In the genomic region with DNA sequence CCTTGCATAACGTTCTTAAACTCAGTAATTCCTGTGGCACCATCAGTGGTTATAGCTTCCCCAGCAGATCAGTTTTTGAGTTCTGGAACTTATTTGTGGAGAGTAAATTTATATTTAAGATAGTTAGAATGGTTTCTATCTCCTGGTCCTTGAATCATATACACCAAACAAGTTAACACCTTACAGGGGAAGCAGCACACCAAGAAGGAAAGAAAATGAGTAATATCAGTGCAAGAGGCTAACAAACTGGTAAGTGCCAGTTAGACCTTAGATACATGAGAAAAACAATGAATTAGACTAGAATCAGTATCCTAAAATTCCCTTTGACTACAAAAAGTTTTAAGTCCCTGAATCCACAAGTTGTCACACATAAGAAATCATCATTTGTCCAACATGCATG, we compare ENCODE assay signal across 24 cellular contexts. TPM values are rescaled to one million over a fixed set of nuclear protein-coding genes. Genes with fewer than 3 reads are reported as not detected.
DNase-seq lines count a peak whose midpoint lies in the region; ATAC-seq, FAIRE-seq and TF ChIP-seq lines count a peak whose summit lies in the region.
"Had no signal": no experiment of that assay in that cellular context is flagged by ENCODE, and none has a peak within 500 bp of the region (broad histone marks: within the 10 kb centered on the region; RNA-seq: fewer than 3 reads in every experiment).

No MANE protein-coding gene starts in this region.

- peaks cover 4 to 7% of the 10 kb centered on the region in 2 donors for H3K4me1 ChIP-seq in kidney (ENCODE audit: control insufficient read depth in 1 of 2, insufficient read depth in 1 of 2, low read depth in 1 of 2, low read length in 2 of 2)

- no peak for FAIRE-seq in kidney (lab: Jason Lieb, UNC)
- FAIRE-seq: A549 had no signal

- intact Hi-C loops in natural killer cell (cut with micrococcal nuclease): no loop called here
- intact Hi-C loops in kidney (cut with DNase I): no loop called here
- intact Hi-C loops in left colon (cut with DNase I, micrococcal nuclease): no loop called here

- H3K9me3 ChIP-seq in kidney (ENCODE audit: control insufficient read depth in 1 of 2, low read length in 2 of 2): no peaks in the 10 kb centered on the region
- H3K9me3 ChIP-seq: A549, gastrocnemius medialis, Peyer's patch, stomach, thyroid gland had no signal

- no peaks in the 10 kb centered on the region for H3K36me3 ChIP-seq in kidney (ENCODE audit: control insufficient read depth in 1 of 2, insufficient read depth in 2 of 2, low read length in 2 of 2)
- H3K36me3 ChIP-seq: gastrocnemius medialis, Peyer's patch, thyroid gland had no signal

- peak; percentile 64 for ATAC-seq in activated CD8-positive, alpha-beta memory T cell treated with anti-CD3 and anti-CD28 coated beads, Interleukin-2, amount 10 ng/mL, durations not matched to agents 7 days and 5 days
- no peak for ATAC-seq in natural killer cell
- no peak for ATAC-seq in left colon
- ATAC-seq: gastrocnemius medialis had no signal

- no peak overlapping the region for H3K9ac ChIP-seq in kidney (ENCODE audit: low read length in 2 of 2)

- peaks cover 43% of the 10 kb centered on the region for H3K4me1 Mint-ChIP-seq in activated CD8-positive, alpha-beta memory T cell treated with anti-CD3 and anti-CD28 coated beads, Interleukin-2, amount 10 ng/mL, durations not matched to agents 7 days and 5 days
- peaks cover 57 to 58% (median 57%) of the 10 kb centered on the region in 3 donors for H3K4me1 Mint-ChIP-seq in IgD-negative memory B cell
- H3K4me1 Mint-ChIP-seq in activated naive CD8-positive, alpha-beta T cell (ENCODE audit: low read depth): peaks cover 74% of the 10 kb centered on the region
- H3K4me1 Mint-ChIP-seq in natural killer cell: peaks cover 60 to 68% of the 10 kb centered on the region in 2 donors

- no peak for TF ChIP-seq CTCF in natural killer cell (IDR thresholded peaks at IDR 0.05)
- TF ChIP-seq CTCF in kidney (IDR thresholded peaks at IDR 0.05; ENCODE audit: borderline replicate concordance, extremely low read depth, insufficient read depth): no peak

- H3K36me3 Mint-ChIP-seq in activated CD8-positive, alpha-beta memory T cell treated with anti-CD3 and anti-CD28 coated beads, Interleukin-2, amount 10 ng/mL, durations not matched to agents 7 days and 5 days: peaks cover 21% of the 10 kb centered on the region
- no peaks in the 10 kb centered on the region for H3K36me3 Mint-ChIP-seq in IgD-negative memory B cell
- no peaks in the 10 kb centered on the region for H3K36me3 Mint-ChIP-seq in activated naive CD8-positive, alpha-beta T cell
- H3K36me3 Mint-ChIP-seq in natural killer cell: no peaks in the 10 kb centered on the region

- DNase-seq in activated CD8-positive, alpha-beta memory T cell treated with anti-CD3 and anti-CD28 coated beads, Interleukin-2, amount 10 ng/mL, durations not matched to agents 7 days and 5 days: no peak
- DNase-seq in activated CD8-positive, alpha-beta memory T cell treated with anti-CD3 and anti-CD28 coated beads, Interleukin-2, amount 50 U/mL, for 4 hours: no peak
- DNase-seq in natural killer cell: no peak
- no peak for DNase-seq in kidney
- DNase-seq in left colon: no peak
- no peak for DNase-seq in T1000 (lab: John Stamatoyannopoulos, UW)
- DNase-seq: activated CD4-positive, alpha-beta T cell treated with anti-CD3 and anti-CD28 coated beads for 1 hour; AML-193; central memory CD4-positive, alpha-beta T cell; dermis blood vessel endothelial cell; DMS153; gastrocnemius medialis; NCI-H1048; NCI-H187; NCI-H524 treated with DMSO at 0.1 percent for 48 hours; occipital lobe; Peyer's patch; stomach; thyroid gland had no signal

- CTCF ChIA-PET in activated CD8-positive, alpha-beta memory T cell treated with anti-CD3 and anti-CD28 coated beads, Interleukin-2, amount 10 ng/mL, durations not matched to agents 7 days and 5 days (lab: Charles Lee): interaction anchor here (1.2 to 2.2 kb wide), 3 partner anchors 8 to 80 kb away, joined by 3 to 5 read pairs (median 3); no protein-coding TSS in a partner anchor

- H3K27ac Mint-ChIP-seq in activated CD8-positive, alpha-beta memory T cell treated with anti-CD3 and anti-CD28 coated beads, Interleukin-2, amount 10 ng/mL, durations not matched to agents 7 days and 5 days: no peak overlapping the region
- peak overlapping the region; percentile 9 to 64 (median 14) for H3K27ac Mint-ChIP-seq in IgD-negative memory B cell
- H3K27ac Mint-ChIP-seq in activated naive CD8-positive, alpha-beta T cell: peak overlapping the region; percentile 66
- peak overlapping the region; percentile 47 to 73 for H3K27ac Mint-ChIP-seq in natural killer cell
- H3K27ac Mint-ChIP-seq: activated T-helper 2 cell treated with anti-CD3 and anti-CD28 coated beads, Interferon-gamma antibody, Interleukin-2, Interleukin-4, amounts not matched to agents 10 μg/mL and 5 μg/mL and 100 μg/mL, durations not matched to agents 14 hours and 24 hours and 36 hours had no signal

- H3K4me3 ChIP-seq in kidney (ENCODE audit: low read length in 2 of 2): no peak overlapping the region
- H3K4me3 ChIP-seq: A549, gastrocnemius medialis, hepatocyte, Peyer's patch, stomach, thyroid gland had no signal

- H3K27ac ChIP-seq in kidney (ENCODE audit: low read depth in 2 of 2, low read length in 2 of 2): no peak overlapping the region
- H3K27ac ChIP-seq: A549, gastrocnemius medialis, hepatocyte, Peyer's patch, stomach, thyroid gland had no signal

- no peak overlapping the region for H3K4me3 Mint-ChIP-seq in activated CD8-positive, alpha-beta memory T cell treated with anti-CD3 and anti-CD28 coated beads, Interleukin-2, amount 10 ng/mL, durations not matched to agents 7 days and 5 days
- H3K4me3 Mint-ChIP-seq in IgD-negative memory B cell: no peak overlapping the region
- H3K4me3 Mint-ChIP-seq in activated naive CD8-positive, alpha-beta T cell: no peak overlapping the region
- H3K4me3 Mint-ChIP-seq in natural killer cell: peak overlapping the region; percentile 63

- no peaks in the 10 kb centered on the region for H3K9me3 Mint-ChIP-seq in activated CD8-positive, alpha-beta memory T cell treated with anti-CD3 and anti-CD28 coated beads, Interleukin-2, amount 10 ng/mL, durations not matched to agents 7 days and 5 days (ENCODE audit: low read depth)
- H3K9me3 Mint-ChIP-seq in IgD-negative memory B cell (no peaks in the 10 kb centered on the region), natural killer cell (no peaks in the 10 kb centered on the region)
- H3K9me3 Mint-ChIP-seq in activated naive CD8-positive, alpha-beta T cell (ENCODE audit: low read depth): no peaks in the 10 kb centered on the region
- H3K9me3 Mint-ChIP-seq: activated T-helper 2 cell treated with anti-CD3 and anti-CD28 coated beads, Interferon-gamma antibody, Interleukin-2, Interleukin-4, amounts not matched to agents 10 μg/mL and 5 μg/mL and 100 μg/mL, durations not matched to agents 14 hours and 24 hours and 36 hours had no signal

- H3K27me3 Mint-ChIP-seq in activated CD8-positive, alpha-beta memory T cell treated with anti-CD3 and anti-CD28 coated beads, Interleukin-2, amount 10 ng/mL, durations not matched to agents 7 days and 5 days: no peaks in the 10 kb centered on the region
- no peaks in the 10 kb centered on the region for H3K27me3 Mint-ChIP-seq in IgD-negative memory B cell
- no peaks in the 10 kb centered on the region for H3K27me3 Mint-ChIP-seq in activated naive CD8-positive, alpha-beta T cell
- H3K27me3 Mint-ChIP-seq in natural killer cell (ENCODE audit: low read depth in 2 of 2): no peaks in the 10 kb centered on the region

RNA-seq across cellular contexts. Expression of gene ABI1, which starts 54.2 kb away (rescaled TPM):
- total RNA-seq in activated CD8-positive, alpha-beta memory T cell treated with anti-CD3 and anti-CD28 coated beads, Interleukin-2, amount 10 ng/mL, durations not matched to agents 7 days and 5 days: 10 to 100 TPM; 55.1 to 55.4 TPM
- 93.8 TPM for polyA plus RNA-seq in IgD-negative memory B cell
- 100 to 1,000 TPM in 2 of 3 donors, 10 to 100 TPM in 1; 94.8 to 116 (median 113) TPM for total RNA-seq in natural killer cell
- total RNA-seq in kidney: 54.1 TPM
- polyA plus RNA-seq in kidney (ENCODE audit: insufficient read depth, low read depth, low replicate concordance): 25.7 TPM
- 10 to 100 TPM; 59.9 to 71.4 TPM for total RNA-seq in left colon
